Comparison of ENCODE assay signal across 10 cellular contexts in the genomic region with DNA sequence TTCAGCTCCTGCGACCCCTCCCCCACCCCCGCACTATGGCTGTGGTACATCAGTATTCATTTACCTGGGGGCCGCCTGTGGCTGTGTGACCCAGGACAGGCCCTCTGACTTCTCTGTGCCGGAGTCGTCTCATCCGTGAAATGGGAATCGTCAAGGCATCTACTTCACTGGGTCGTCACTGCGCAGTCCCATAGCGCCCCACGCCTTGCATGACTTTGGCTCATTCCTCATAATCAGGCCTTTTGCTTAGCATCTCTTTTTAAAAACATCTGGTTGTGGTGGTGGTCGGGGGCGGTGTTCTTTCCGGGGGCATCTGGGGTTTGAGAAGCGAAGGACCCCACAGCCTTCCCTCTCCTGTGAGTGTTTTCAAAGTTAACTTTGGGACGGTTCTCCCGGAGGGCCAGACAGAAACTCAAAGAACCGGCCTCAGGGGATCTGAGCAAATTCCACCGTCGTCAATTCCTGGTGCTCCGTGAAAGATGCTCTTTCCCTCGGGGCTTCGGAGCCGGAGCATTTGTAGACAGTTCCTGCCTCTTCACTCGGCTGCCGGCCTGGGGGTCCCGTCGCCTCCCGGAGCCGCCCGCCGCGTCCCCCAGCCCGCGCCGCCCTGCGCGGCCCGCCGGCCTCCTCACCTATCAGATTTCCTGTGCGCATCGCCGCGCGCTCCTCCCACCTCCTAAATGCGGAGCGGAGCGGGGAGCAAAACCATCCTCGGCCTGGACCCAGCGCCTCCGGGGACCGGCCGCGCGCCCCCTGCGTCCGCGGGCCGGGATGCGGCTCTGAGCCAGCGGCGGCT. TPM values are rescaled to one million over a fixed set of nuclear protein-coding genes. Genes with fewer than 3 reads are reported as not detected.
DNase-seq lines count a peak whose midpoint lies in the region; ATAC-seq, FAIRE-seq and TF ChIP-seq lines count a peak whose summit lies in the region.
"Had no signal": no experiment of that assay in that cellular context is flagged by ENCODE, and none has a peak within 500 bp of the region (broad histone marks: within the 10 kb centered on the region; RNA-seq: fewer than 3 reads in every experiment).

A gene with protein sequence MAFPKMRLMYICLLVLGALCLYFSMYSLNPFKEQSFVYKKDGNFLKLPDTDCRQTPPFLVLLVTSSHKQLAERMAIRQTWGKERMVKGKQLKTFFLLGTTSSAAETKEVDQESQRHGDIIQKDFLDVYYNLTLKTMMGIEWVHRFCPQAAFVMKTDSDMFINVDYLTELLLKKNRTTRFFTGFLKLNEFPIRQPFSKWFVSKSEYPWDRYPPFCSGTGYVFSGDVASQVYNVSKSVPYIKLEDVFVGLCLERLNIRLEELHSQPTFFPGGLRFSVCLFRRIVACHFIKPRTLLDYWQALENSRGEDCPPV (plus strand): TSS at position 708 of the 796 bp plus-strand sequence. CDS start 47,620 bp downstream, outside the sequence.

- H3K4me3 ChIP-seq in AG09309 (ENCODE audit: control insufficient read depth, low read depth, low read length) (peak within 1 kb of the TSS; percentile 53), H1 (ENCODE audit: extremely low read depth in 1 of 4, insufficient read depth in 2 of 4, low read depth in 3 of 4, low read length in 4 of 4) (peak within 1 kb of the TSS; percentile 58 to 90 (median 90))

- peak within 1 kb of the TSS; percentile 89 for H3K18ac ChIP-seq in H1 (ENCODE audit: extremely low read depth, low read length)

- no peaks in the 10 kb centered on the region for H3K36me3 Mint-ChIP-seq in nephron (ENCODE audit: low read depth)

- H2BK15ac ChIP-seq in H1 (ENCODE audit: low read length) = 0 out of 2 replicates have a peak within 1 kb of the TSS, but pooled peaks have one; percentile 50

- peak within 1 kb of the TSS; percentile 46 to 77 (median 52) for H3K9ac ChIP-seq in H1 (replicated peaks in 1 of 4; ENCODE audit: extremely low read depth in 1 of 4, low read depth in 3 of 4, low read length in 3 of 4)

- H4K20me1 ChIP-seq in H1 (replicated peaks in 1 of 2; ENCODE audit: control insufficient read depth in 1 of 2, insufficient read depth in 2 of 2, low read length in 2 of 2) = no peaks in the 10 kb centered on the region

- peaks cover 10 to 28% (median 16%) of the 10 kb centered on the region in 4 experiments for H3K4me1 ChIP-seq in H1 (replicated peaks in 1 of 4; ENCODE audit: control insufficient read depth in 3 of 4, insufficient read depth in 4 of 4, low read length in 3 of 4)

- no peak for TF ChIP-seq CTCF in AG09309 (IDR thresholded peaks at IDR 0.05; ENCODE audit: control insufficient read depth, insufficient read depth, low read depth, low read length, missing control alignments)
- peak in 1 of 3 experiments; percentile 32; a peak in 1 of 4 replicates for TF ChIP-seq CTCF in H1 (IDR thresholded peaks at IDR 0.05; ENCODE audit: control extremely low read depth in 1 of 3, insufficient read depth in 1 of 3, low read depth in 1 of 3, low read length in 3 of 3)
- no peak for TF ChIP-seq CTCF in nephron (IDR thresholded peaks at IDR 0.05; ENCODE audit: unreplicated experiment in 3 of 3)

- no peak; a peak in 1 of 3 replicates for TF ChIP-seq POLR2A in H1 (IDR thresholded peaks at IDR 0.05; ENCODE audit: control extremely low read depth in 1 of 2, low read depth in 2 of 2, low read length in 2 of 2)

- peaks cover 17% of the 10 kb centered on the region for H3K23me2 ChIP-seq in H1 (ENCODE audit: low read depth, low read length)

- H3K27ac Mint-ChIP-seq in nephron = peak within 1 kb of the TSS in 2 of 3 experiments; percentile 28 to 70

- H3K4me3 Mint-ChIP-seq in nephron = peak within 1 kb of the TSS; percentile 80 to 90 (median 88)

- H2BK120ac ChIP-seq in H1 (replicated peaks; ENCODE audit: low read depth, low read length) = peak within 1 kb of the TSS; percentile 47

- peak within 1 kb of the TSS; percentile 61 for H4K5ac ChIP-seq in H1 (ENCODE audit: insufficient read length, low read depth, low read length)

- peak within 1 kb of the TSS; percentile 93; the same call in 1 of the 2 replicates for H2BK5ac ChIP-seq in H1 (ENCODE audit: low read depth, low read length)

- peaks cover 57% of the 10 kb centered on the region for H3K27me3 Mint-ChIP-seq in nephron (ENCODE audit: low read depth)

- peaks cover 2% of the 10 kb centered on the region for H3K9me3 Mint-ChIP-seq in nephron

- peak within 1 kb of the TSS; percentile 84 to 88 for H3K4me2 ChIP-seq in H1 (ENCODE audit: insufficient read depth in 1 of 2, low read depth in 2 of 2, low read length in 2 of 2)

- no peak within 1 kb of the TSS for H2AFZ ChIP-seq in H1 (ENCODE audit: low read length)

- 3% methylated on average over 25 of the region's 62 CpGs; no CpG with 5 or more reads in 1 of the 2 experiments for WGBS in H1 (ENCODE audit: extremely low coverage in 1 of 2, insufficient coverage in 1 of 2, insufficient read length in 1 of 2, insufficient replicate concordance in 2 of 2, low coverage in 1 of 2, low lambda C conversion rate in 2 of 2, missing lambda C conversion rate in 1 of 2), 2 experiments

- H3K56ac ChIP-seq in H1 (replicated peaks; ENCODE audit: insufficient read length, low read depth, low read length) = no peak within 1 kb of the TSS

- TF ChIP-seq RAD21 in H1 (IDR thresholded peaks at IDR 0.05 in 1 of 2, conservative IDR thresholded peaks at IDR 0.05 in 1 of 2; ENCODE audit: low read depth in 2 of 2, low read length in 2 of 2) = peak in 1 of 2 experiments; percentile 33; a peak in 2 of 4 replicates

- no peak within 1 kb of the TSS; the same call in 1 of the 2 replicates for H3K27ac ChIP-seq in H1 (ENCODE audit: low read depth, low read length)

- CTCF ChIA-PET in H1 (lab: Charles Lee; ENCODE audit: partially characterized antibody) = interaction anchor here (1.1 to 1.2 kb wide), 2 partner anchors 95 to 103 kb away, joined by 3 to 6 read pairs; no protein-coding TSS in a partner anchor

- H3K36me3 ChIP-seq in H1 (ENCODE audit: control insufficient read depth in 2 of 4, insufficient read depth in 4 of 4, low read length in 3 of 4) = peaks cover 2 to 44% (median 24%) of the 10 kb centered on the region in 4 experiments; a peak in 7 of 8 replicates

- ATAC-seq in GM19328 (IDR thresholded peaks at IDR 0.05; ENCODE audit: unreplicated experiment) = no peak
- no peak for ATAC-seq in HG03442 (IDR thresholded peaks at IDR 0.05; ENCODE audit: unreplicated experiment)
- no peak for ATAC-seq in GM18873 (IDR thresholded peaks at IDR 0.05; ENCODE audit: low FRiP score, unreplicated experiment)
- ATAC-seq: HepG2 had no signal

- H2BK12ac ChIP-seq in H1 (ENCODE audit: low read depth, low read length) = peak within 1 kb of the TSS; percentile 89; the same call in 1 of the 2 replicates

- DNase-seq in AG09309 (ENCODE audit: low read depth) (no peak), LoVo (ENCODE audit: low spot score) (peak; percentile 63), H1 (ENCODE audit: low read depth in 1 of 2, low spot score in 2 of 2) (peak; percentile 33 to 80), DMS153 treated with DMSO at 0.1 percent for 48 hours (lab: John Stamatoyannopoulos, UW; ENCODE audit: unreplicated experiment) (no peak)
- DNase-seq: activated CD4-positive, alpha-beta T cell treated with anti-CD3 and anti-CD28 coated beads, Interleukin-2, amount 50 U/mL, for 48 hours had no signal

- H4K8ac ChIP-seq in H1 (ENCODE audit: extremely low read depth, insufficient read depth, low read length) = peak within 1 kb of the TSS; percentile 35; the same call in 1 of the 2 replicates

- H3K4ac ChIP-seq in H1 (replicated peaks; ENCODE audit: insufficient read length, low read depth, low read length) = peak within 1 kb of the TSS; percentile 48

- H3K27me3 ChIP-seq in H1 (replicated peaks in 1 of 4; ENCODE audit: control insufficient read depth in 3 of 4, extremely low read depth in 1 of 4, insufficient read depth in 3 of 4, low read length in 3 of 4) = no peaks in the 10 kb centered on the region

- H3K4me1 Mint-ChIP-seq in nephron = peaks cover 22% of the 10 kb centered on the region

- POLR2A ChIA-PET in H1 (lab: Charles Lee; ENCODE audit: partially characterized antibody) = interaction anchor here (0.7 to 16.0 kb wide), 8 partner anchors 8 to 76 kb away, joined by 3 to 222 read pairs (median 5); no protein-coding TSS in a partner anchor

- H3K14ac ChIP-seq in H1 (ENCODE audit: insufficient read length) = peak within 1 kb of the TSS; percentile 6

- H3K79me1 ChIP-seq in H1 (ENCODE audit: low read depth, low read length) = peaks cover 4% of the 10 kb centered on the region; the same call in 1 of the 2 replicates

- no peaks in the 10 kb centered on the region for H3K9me3 ChIP-seq in H1 (ENCODE audit: insufficient read depth in 2 of 2, low read depth in 1 of 2, low read length in 1 of 2)

- peak within 1 kb of the TSS; percentile 51 for H2BK20ac ChIP-seq in H1 (ENCODE audit: low read length)

- no peak for FAIRE-seq in H1 (lab: Jason Lieb, UNC)
- FAIRE-seq: HepG2 had no signal

- no peak for TF ChIP-seq EP300 in H1 (IDR thresholded peaks at IDR 0.05; ENCODE audit: borderline replicate concordance in 1 of 2, low read depth in 2 of 2, low read length in 2 of 2)

- peak within 1 kb of the TSS; percentile 33 for H2AK5ac ChIP-seq in H1 (ENCODE audit: low read depth, low read length)

- peak within 1 kb of the TSS; percentile 77 for H4K91ac ChIP-seq in H1 (replicated peaks; ENCODE audit: insufficient read length, low read length)

- H3K23ac ChIP-seq in H1 (ENCODE audit: insufficient read length) = no peak within 1 kb of the TSS

- peaks cover 13 to 70% of the 10 kb centered on the region in 2 experiments for H3K79me2 ChIP-seq in H1 (ENCODE audit: control insufficient read depth in 1 of 2, insufficient read depth in 2 of 2, low read length in 2 of 2)

TF ChIP-seq in H1, 55 proteins besides CTCF, POLR2A, EP300 and RAD21 (continues in another document):
- peak; percentile 48; the same call in 1 of the 2 replicates for TF ChIP-seq TBP (IDR thresholded peaks at IDR 0.05; ENCODE audit: low read depth, low read length)
- TF ChIP-seq POLR2AphosphoS5 (IDR thresholded peaks at IDR 0.05; ENCODE audit: low read depth, low read length) = peak; percentile 57
- TF ChIP-seq, protein P1, sequence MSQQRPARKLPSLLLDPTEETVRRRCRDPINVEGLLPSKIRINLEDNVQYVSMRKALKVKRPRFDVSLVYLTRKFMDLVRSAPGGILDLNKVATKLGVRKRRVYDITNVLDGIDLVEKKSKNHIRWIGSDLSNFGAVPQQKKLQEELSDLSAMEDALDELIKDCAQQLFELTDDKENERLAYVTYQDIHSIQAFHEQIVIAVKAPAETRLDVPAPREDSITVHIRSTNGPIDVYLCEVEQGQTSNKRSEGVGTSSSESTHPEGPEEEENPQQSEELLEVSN (IDR thresholded peaks at IDR 0.05) = peak; percentile 8; the same call in 1 of the 2 replicates
- no peak for TF ChIP-seq JUND (IDR thresholded peaks at IDR 0.05; ENCODE audit: low read length)

RNA-seq across cellular contexts. Expression of the gene that starts here (rescaled TPM):
- 23.8 and 25.1 TPM in 2 replicates for total RNA-seq in H1 (2021; fragmentation: NEBNext Ultra II Directional; extraction: Animal tissue kit (Norgen Biotek cat#: 25700))
- polyA plus RNA-seq in H1 (2011; rRNA removed) = 11.9 and 12.4 TPM in 2 replicates
- polyA plus RNA-seq in H1 (2011; cell fraction: cytosol; rRNA removed) = 9.7 TPM
- 25.2 TPM for polyA plus RNA-seq in H1 (2011; cell fraction: nucleus; rRNA removed)
- polyA plus RNA-seq in H1 (2012, experiment 1 of 2) = 9.9 to 15.2 TPM (median 12.4 TPM) in 4 replicates
- polyA plus RNA-seq in H1 (2012, experiment 2 of 2) = 1.6 TPM
- 19.2 TPM for polyA plus RNA-seq in H1 (2013, experiment 1 of 2)
- 18.8 TPM for polyA plus RNA-seq in H1 (2013, experiment 2 of 2)
- 47.8 and 63.7 TPM in 2 replicates for polyA minus RNA-seq in H1 (2011; rRNA and poly(A)+ RNA removed)
- 24.7 TPM for polyA minus RNA-seq in H1 (2011; cell fraction: cytosol; rRNA and poly(A)+ RNA removed)
- polyA minus RNA-seq in H1 (2011; cell fraction: nucleus; rRNA and poly(A)+ RNA removed) = 38.0 TPM

Comparison
In these comparisons a context has a peak if more than half of its experiments do, and no peak if none do; other contexts are left out.
1. DNase-seq: peak in LoVo (single experiment) and H1 (2 of 2); none in AG09309 (single experiment) and DMS153 treated with DMSO at 0.1 percent for 48 hours (single experiment).